In genomic region chr2:74834234-74834805, GRCh38 we compare ENCODE assay signal across 8 cellular contexts. TPM values are rescaled to one million over a fixed set of nuclear protein-coding genes. Genes with fewer than 3 reads are reported as not detected.
DNase-seq lines count a peak whose midpoint lies in the region; ATAC-seq and TF ChIP-seq lines count a peak whose summit lies in the region.
"Not testable (repeated sequence)": the region's sequence is repeated elsewhere in the genome, so short reads cannot be mapped to it uniquely, and the experiment has no call there.

No MANE protein-coding gene starts in this region.

- H3K36me3 ChIP-seq in H7 (replicated peaks; ENCODE audit: control insufficient read depth, insufficient read depth, low read length); naive thymus-derived CD4-positive, alpha-beta T cell (ENCODE audit: control insufficient read depth in 2 of 3, insufficient read depth in 3 of 3, low read length in 3 of 3): not testable (repeated sequence)

- H3K27me3 Mint-ChIP-seq in T-cell; naive thymus-derived CD4-positive, alpha-beta T cell; stimulated activated naive CD8-positive, alpha-beta T cell treated with anti-CD3 and anti-CD28 coated beads, Interleukin-15, Interleukin-2, amounts not matched to agents 100 ng/mL and 50 ng/mL, for 24 hours: not testable (repeated sequence)

- intact Hi-C loops in naive thymus-derived CD4-positive, alpha-beta T cell (cut with micrococcal nuclease) = loop anchor here (1.0 to 10.0 kb wide), 8 partner anchors 124 to 1600 kb away; partner anchors contain the start of genes ALMS1 (in 2 of the 2), POLE4 (in 2 of the 2), CCT7 (in 1 of the 2) and GCFC2 (in 1 of the 2)

- H3K27me3 ChIP-seq in H7 (ENCODE audit: control insufficient read depth, insufficient read depth, low read length); HL-60 (ENCODE audit: insufficient read depth, poor library complexity, severe bottlenecking); foreskin keratinocyte; naive thymus-derived CD4-positive, alpha-beta T cell (ENCODE audit: control insufficient read depth in 2 of 2, insufficient read depth in 2 of 2, low read length in 2 of 2): not testable (repeated sequence)

- ATAC-seq in T-cell (replicated peaks in 1 of 4) = peak; percentile 29 to 40 (median 30)
- peak; percentile 12 for ATAC-seq in foreskin keratinocyte
- ATAC-seq in naive thymus-derived CD4-positive, alpha-beta T cell = peak; percentile 14

- H3K9me3 ChIP-seq in naive thymus-derived CD4-positive, alpha-beta T cell (ENCODE audit: control insufficient read depth in 2 of 3, low read length in 3 of 3) = not testable (repeated sequence)

- H3K27ac Mint-ChIP-seq in T-cell = peak overlapping the region; percentile 73 to 86
- peak overlapping the region; percentile 35 to 95 (median 91) for H3K27ac Mint-ChIP-seq in naive thymus-derived CD4-positive, alpha-beta T cell
- peak overlapping the region; percentile 97 for H3K27ac Mint-ChIP-seq in stimulated activated naive CD8-positive, alpha-beta T cell treated with anti-CD3 and anti-CD28 coated beads, Interleukin-15, Interleukin-2, amounts not matched to agents 100 ng/mL and 50 ng/mL, for 24 hours

- H3K9me3 Mint-ChIP-seq in T-cell; naive thymus-derived CD4-positive, alpha-beta T cell; stimulated activated naive CD8-positive, alpha-beta T cell treated with anti-CD3 and anti-CD28 coated beads, Interleukin-15, Interleukin-2, amounts not matched to agents 100 ng/mL and 50 ng/mL, for 24 hours: not testable (repeated sequence)

- not testable (repeated sequence) for TF ChIP-seq CTCF in HL-60 (IDR thresholded peaks at IDR 0.05; ENCODE audit: insufficient read depth, low read length); foreskin keratinocyte (conservative IDR thresholded peaks at IDR 0.05)

- peak overlapping the region; percentile 84 to 91 (median 90) for H3K4me3 Mint-ChIP-seq in T-cell
- H3K4me3 Mint-ChIP-seq in naive thymus-derived CD4-positive, alpha-beta T cell = peak overlapping the region; percentile 89 to 97 (median 94)
- H3K4me3 Mint-ChIP-seq in stimulated activated naive CD8-positive, alpha-beta T cell treated with anti-CD3 and anti-CD28 coated beads, Interleukin-15, Interleukin-2, amounts not matched to agents 100 ng/mL and 50 ng/mL, for 24 hours = peak overlapping the region; percentile 96

- CTCF ChIA-PET in T-cell (lab: Charles Lee) = interaction anchor here in 1 of 2 donors (0.6 to 5.3 kb wide), 3 partner anchors 9 to 1841 kb away, joined by 3 to 25 read pairs (median 6); no protein-coding TSS in a partner anchor
- CTCF ChIA-PET in naive thymus-derived CD4-positive, alpha-beta T cell (lab: Charles Lee) = interaction anchor here (1.0 to 6.8 kb wide), 3 partner anchors 15 to 249 kb away, joined by 3 to 74 read pairs (median 52); no protein-coding TSS in a partner anchor

- H3K4me1 ChIP-seq in foreskin keratinocyte = not testable (repeated sequence)
- peaks cover 14 to 32% of the 10 kb centered on the region in 2 donors for H3K4me1 ChIP-seq in naive thymus-derived CD4-positive, alpha-beta T cell (ENCODE audit: control insufficient read depth in 2 of 2, insufficient read depth in 2 of 2, low read length in 2 of 2)

- peak; percentile 50 for DNase-seq in ELR (ENCODE audit: low read depth)
- not testable (repeated sequence) for DNase-seq in H7
- peak in 1 of 2 experiments; percentile 34 for DNase-seq in HL-60 (ENCODE audit: low read depth in 1 of 2, low spot score in 1 of 2)
- DNase-seq in T-cell = peak in 15 of 34 experiments; percentile 12 to 46 (median 24)
- peak; percentile 7 for DNase-seq in activated naive CD8-positive, alpha-beta T cell treated with anti-CD3 and anti-CD28 coated beads, Interleukin-2, amount 50 U/mL, for 16 hours (ENCODE audit: low read depth, low spot score)
- DNase-seq in foreskin keratinocyte = peak in 1 of 2 donors; percentile 52
- peak in 7 of 9 donors; percentile 24 to 46 (median 44) for DNase-seq in naive thymus-derived CD4-positive, alpha-beta T cell

- H3K4me1 Mint-ChIP-seq in T-cell = peaks cover 39 to 43% (median 39%) of the 10 kb centered on the region in 3 donors
- H3K4me1 Mint-ChIP-seq in naive thymus-derived CD4-positive, alpha-beta T cell = peaks cover 30 to 56% (median 40%) of the 10 kb centered on the region in 7 donors
- H3K4me1 Mint-ChIP-seq in stimulated activated naive CD8-positive, alpha-beta T cell treated with anti-CD3 and anti-CD28 coated beads, Interleukin-15, Interleukin-2, amounts not matched to agents 100 ng/mL and 50 ng/mL, for 24 hours (ENCODE audit: low read depth) = peaks cover 58% of the 10 kb centered on the region

- POLR2A ChIA-PET in T-cell (lab: Charles Lee) = interaction anchor here in 1 of 2 donors (1.5 kb wide), 1 partner anchor 15 kb away, joined by 12 read pairs; no protein-coding TSS in a partner anchor
- POLR2A ChIA-PET in naive thymus-derived CD4-positive, alpha-beta T cell (lab: Charles Lee) = interaction anchor here (1.2 to 8.8 kb wide), 4 partner anchors 10 to 71 kb away, joined by 3 to 107 read pairs (median 7); no protein-coding TSS in a partner anchor

- H3K27ac ChIP-seq in HL-60 (replicated peaks) = peak overlapping the region; percentile 95
- H3K27ac ChIP-seq in foreskin keratinocyte = peak overlapping the region; percentile 52
- H3K27ac ChIP-seq in naive thymus-derived CD4-positive, alpha-beta T cell (ENCODE audit: low read depth, low read length) = peak overlapping the region; percentile 67

- H3K36me3 Mint-ChIP-seq in T-cell = not testable (repeated sequence)
- H3K36me3 Mint-ChIP-seq in naive thymus-derived CD4-positive, alpha-beta T cell = peaks cover 0 to 16% (median 0%) of the 10 kb centered on the region in 5 donors
- H3K36me3 Mint-ChIP-seq in stimulated activated naive CD8-positive, alpha-beta T cell treated with anti-CD3 and anti-CD28 coated beads, Interleukin-15, Interleukin-2, amounts not matched to agents 100 ng/mL and 50 ng/mL, for 24 hours (ENCODE audit: low read depth) = peaks cover 38% of the 10 kb centered on the region

- peak overlapping the region; percentile 96 for H3K4me3 ChIP-seq in H7 (ENCODE audit: insufficient read depth, low read depth, low read length)
- peak overlapping the region; percentile 71 for H3K4me3 ChIP-seq in HL-60 (replicated peaks; ENCODE audit: insufficient read depth, low read length)
- peak overlapping the region; percentile 72 for H3K4me3 ChIP-seq in naive thymus-derived CD4-positive, alpha-beta T cell (ENCODE audit: low read length)

RNA-seq across cellular contexts. Expression of gene HK2, which starts 0.4 kb away (rescaled TPM):
- 10.7 and 16.2 TPM in 2 replicates for total RNA-seq in H7 (2014; rRNA removed; shearing (Covaris generic))
- total RNA-seq in T-cell = 10 to 100 TPM in 3 of 5 donors, 1 to 10 TPM in 2; 8.6 to 14.4 (median 10.6) TPM
- 16.1 and 24.9 TPM in 2 replicates for total RNA-seq in foreskin keratinocyte
- 4.5 and 7.7 TPM in 2 replicates for polyA plus RNA-seq in foreskin keratinocyte
- 10 to 100 TPM; 11.1 to 74.6 (median 17.7) TPM for total RNA-seq in naive thymus-derived CD4-positive, alpha-beta T cell
- polyA plus RNA-seq in naive thymus-derived CD4-positive, alpha-beta T cell = 1 to 10 TPM; 3.6 to 6.3 TPM
